In the genomic region with DNA sequence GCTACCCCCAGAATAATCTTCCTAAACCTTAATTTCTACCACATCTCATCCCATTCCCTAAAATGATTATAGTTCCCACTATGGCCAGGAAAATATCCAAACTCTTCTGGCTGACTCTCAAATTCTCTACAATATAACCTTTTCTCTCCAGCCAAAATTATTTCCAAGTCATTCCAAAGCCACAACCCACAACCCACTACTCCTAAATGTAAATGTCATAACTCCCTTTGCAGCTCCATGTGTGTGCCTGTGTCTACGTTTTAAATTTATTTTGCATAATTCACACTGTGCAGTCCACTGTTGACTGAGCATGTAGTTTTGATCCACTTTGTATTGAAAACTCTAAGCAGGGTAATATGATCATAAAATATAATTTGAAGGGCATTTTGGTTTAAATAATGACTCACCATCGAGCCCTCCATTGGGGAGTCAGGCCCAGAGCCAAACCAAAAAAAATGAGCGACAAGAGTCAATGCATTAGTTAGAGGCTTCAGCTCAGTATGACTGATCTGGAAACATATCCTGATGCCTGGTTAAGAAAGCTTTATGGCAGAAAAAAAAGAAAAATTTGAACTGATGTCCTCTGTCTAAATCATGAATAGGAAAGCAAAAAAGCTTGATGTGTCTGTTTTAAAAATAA, we compare ENCODE assay signal across 15 cellular contexts.
DNase-seq lines count a peak whose midpoint lies in the region; ATAC-seq, FAIRE-seq and TF ChIP-seq lines count a peak whose summit lies in the region.
"Had no signal": no experiment of that assay in that cellular context is flagged by ENCODE, and none has a peak within 500 bp of the region (broad histone marks: within the 10 kb centered on the region; RNA-seq: fewer than 3 reads in every experiment).

No MANE protein-coding gene starts in this region.

- no peak for TF ChIP-seq POLR2A in GM12891 (IDR thresholded peaks at IDR 0.05; ENCODE audit: low read depth, low read length)

- peaks cover 38% of the 10 kb centered on the region for H3K36me3 Mint-ChIP-seq in chondrocyte (ENCODE audit: low read depth)
- H3K36me3 Mint-ChIP-seq in T-helper 2 cell treated with Interferon-gamma antibody and Interleukin-4, amounts not matched to agents 5 μg/mL and 100 μg/mL, for 36 hours (ENCODE audit: low read depth) = no peaks in the 10 kb centered on the region
- H3K36me3 Mint-ChIP-seq: CD8-positive, alpha-beta T cell had no signal

- peaks cover 9% of the 10 kb centered on the region for H3F3A ChIP-seq in PC-3 (ENCODE audit: low read length, unreplicated experiment)

- peak; percentile 9 for FAIRE-seq in GM12891 (lab: Jason Lieb, UNC)

- H3K4me2 ChIP-seq in PC-3 (ENCODE audit: low read length) = peak overlapping the region; percentile 59

- H4K20me1 ChIP-seq in PC-3 (ENCODE audit: low read length) = no peaks in the 10 kb centered on the region

- H3K9me2 ChIP-seq in PC-3 (replicated peaks; ENCODE audit: low read length) = no peaks in the 10 kb centered on the region

- H3K9ac ChIP-seq in PC-3 (ENCODE audit: low read length) = no peak overlapping the region

- no peak overlapping the region for H2AFZ ChIP-seq in PC-3 (ENCODE audit: low read length)

- BruUV-seq in PC-3 (replicated peaks; lab: Mats Ljungman, UMichigan) = no TSS peak

- CTCF ChIA-PET in PC-3 (lab: Charles Lee) = no interaction called here

- H3K4me3 ChIP-seq in PC-3 (ENCODE audit: low read length) = no peak overlapping the region
- H3K4me3 ChIP-seq: Peyer's patch had no signal

- ATAC-seq in PC-3 = peak; percentile 3; the same call in 1 of the 2 replicates
- ATAC-seq: CD8-positive, alpha-beta T cell had no signal

- no peaks in the 10 kb centered on the region for H3K27me3 ChIP-seq in PC-3 (ENCODE audit: low read length)
- H3K27me3 ChIP-seq: BE2C, Peyer's patch had no signal

- intact Hi-C loops in PC-3 (cut with micrococcal nuclease) = loop anchor here (10.0 kb wide), 2 partner anchors 157 to 273 kb away; no protein-coding TSS in a partner anchor

- H3K27ac ChIP-seq in PC-3 (ENCODE audit: low read length) = no peak overlapping the region
- H3K27ac ChIP-seq: Peyer's patch had no signal

- H3K4me1 Mint-ChIP-seq in chondrocyte (ENCODE audit: low read depth) = peaks cover 63% of the 10 kb centered on the region
- H3K4me1 Mint-ChIP-seq in T-helper 2 cell treated with Interferon-gamma antibody and Interleukin-4, amounts not matched to agents 5 μg/mL and 100 μg/mL, for 36 hours (ENCODE audit: low read depth) = no peaks in the 10 kb centered on the region

- H3K27ac Mint-ChIP-seq in chondrocyte (ENCODE audit: unreplicated experiment) = peak overlapping the region; percentile 34
- H3K27ac Mint-ChIP-seq in T-helper 2 cell treated with Interferon-gamma antibody and Interleukin-4, amounts not matched to agents 5 μg/mL and 100 μg/mL, for 36 hours = no peak overlapping the region
- H3K27ac Mint-ChIP-seq: CD8-positive, alpha-beta T cell had no signal

- H3K4me1 ChIP-seq in PC-3 (ENCODE audit: insufficient read depth, low read length) = peaks cover 54% of the 10 kb centered on the region
- H3K4me1 ChIP-seq: Peyer's patch had no signal

- no peaks in the 10 kb centered on the region for H3K36me3 ChIP-seq in PC-3 (ENCODE audit: low read depth, low read length)
- H3K36me3 ChIP-seq: BE2C, Peyer's patch had no signal

- DNase-seq in GM12891 (ENCODE audit: insufficient read length, low spot score) (no peak), PC-3 (peak; percentile 74), chondrocyte (ENCODE audit: low spot score) (no peak), stromal cell of bone marrow (ENCODE audit: low read depth) (peak; percentile 61), NCI-H187 (lab: John Stamatoyannopoulos, UW) (no peak), NOMO-1 treated with dmso at 0.1 percent for 144 hours (lab: John Stamatoyannopoulos, UW; ENCODE audit: unreplicated experiment) (no peak)
- no peak for DNase-seq in T-helper 2 cell treated with Interferon-gamma antibody and Interleukin-4, amounts not matched to agents 5 μg/mL and 100 μg/mL, for 36 hours (ENCODE audit: low spot score)
- DNase-seq: BE2C; CD8-positive, alpha-beta T cell; HCEC 1CT; NCI-H146; NCI-H748 treated with DMSO at 0.1 percent for 48 hours; Peyer's patch; SHP77 treated with DMSO at 0.1 percent for 48 hours had no signal

- no peaks in the 10 kb centered on the region for H3K27me3 Mint-ChIP-seq in chondrocyte (ENCODE audit: low read depth)
- peaks cover 2% of the 10 kb centered on the region for H3K27me3 Mint-ChIP-seq in T-helper 2 cell treated with Interferon-gamma antibody and Interleukin-4, amounts not matched to agents 5 μg/mL and 100 μg/mL, for 36 hours (ENCODE audit: low read depth)
- H3K27me3 Mint-ChIP-seq: IgD-negative memory B cell had no signal

- POLR2A ChIA-PET in PC-3 (lab: Charles Lee; ENCODE audit: unreplicated experiment) = no interaction called here

- H3K9me3 Mint-ChIP-seq in chondrocyte (ENCODE audit: low read depth) = no peaks in the 10 kb centered on the region
- no peaks in the 10 kb centered on the region for H3K9me3 Mint-ChIP-seq in T-helper 2 cell treated with Interferon-gamma antibody and Interleukin-4, amounts not matched to agents 5 μg/mL and 100 μg/mL, for 36 hours
- H3K9me3 Mint-ChIP-seq: CD8-positive, alpha-beta T cell; IgD-negative memory B cell had no signal

- H3K4me3 Mint-ChIP-seq in chondrocyte (ENCODE audit: unreplicated experiment) = no peak overlapping the region
- no peak overlapping the region for H3K4me3 Mint-ChIP-seq in T-helper 2 cell treated with Interferon-gamma antibody and Interleukin-4, amounts not matched to agents 5 μg/mL and 100 μg/mL, for 36 hours
- H3K4me3 Mint-ChIP-seq: CD8-positive, alpha-beta T cell; IgD-negative memory B cell had no signal

- no peak for TF ChIP-seq CTCF in PC-3 (conservative IDR thresholded peaks at IDR 0.05; ENCODE audit: low read depth, low read length)
- TF ChIP-seq CTCF in chondrocyte (IDR thresholded peaks at IDR 0.05) = no peak

- H3K79me2 ChIP-seq in PC-3 (ENCODE audit: low read length) = no peaks in the 10 kb centered on the region

- H3K9me3 ChIP-seq in PC-3 (ENCODE audit: low read length) = no peaks in the 10 kb centered on the region
- H3K9me3 ChIP-seq: BE2C, Peyer's patch had no signal

TF ChIP-seq in GM12891, 5 proteins besides CTCF, POLR2A, EP300 and RAD21:
- no peak for TF ChIP-seq POU2F2 (IDR thresholded peaks at IDR 0.05; ENCODE audit: low read depth, low read length)
- TF ChIP-seq POLR2AphosphoS5 (IDR thresholded peaks at IDR 0.05; ENCODE audit: low read depth, low read length) = no peak
- no peak for TF ChIP-seq PAX5 (IDR thresholded peaks at IDR 0.05; ENCODE audit: insufficient read depth, low read length, severe bottlenecking)
- no peak for TF ChIP-seq SPI1 (IDR thresholded peaks at IDR 0.05; ENCODE audit: low read depth, low read length)
- no peak for TF ChIP-seq TAF1 (IDR thresholded peaks at IDR 0.05; ENCODE audit: low read depth, low read length)

Comparison
In these comparisons a context has a peak if more than half of its experiments do, and no peak if none do; other contexts are left out.
1. DNase-seq: peak in PC-3 (single experiment) and stromal cell of bone marrow (single experiment); none in GM12891 (single experiment), chondrocyte (single experiment), NCI-H187 (0 of 2), T-helper 2 cell treated with Interferon-gamma antibody and Interleukin-4, amounts not matched to agents 5 μg/mL and 100 μg/mL, for 36 hours (single experiment) and NOMO-1 treated with dmso at 0.1 percent for 144 hours (single experiment).